Comparison of ENCODE assay signal across 8 cellular contexts in the genomic region with DNA sequence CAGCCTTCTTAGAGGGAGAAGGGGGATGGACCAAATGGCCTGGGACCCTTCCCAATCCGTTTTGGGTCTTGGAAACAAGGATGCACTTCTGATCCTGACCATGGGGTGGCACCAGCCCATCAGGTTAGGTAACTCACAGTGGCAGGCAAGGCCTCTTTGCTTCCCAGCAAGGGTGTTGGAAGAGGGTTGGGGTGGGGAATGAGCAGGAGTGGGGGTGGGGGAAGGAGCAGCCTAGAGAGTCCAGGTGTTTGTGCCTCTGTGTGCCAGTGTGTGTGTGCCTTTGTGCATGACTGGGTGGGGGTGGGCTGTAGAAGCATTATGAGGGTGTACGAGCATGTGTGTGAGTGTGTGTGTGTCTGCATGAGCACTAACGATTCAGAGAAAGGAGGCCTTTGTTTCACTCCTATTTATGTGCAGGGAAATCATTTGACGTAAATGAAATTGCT.
DNase-seq lines count a peak whose midpoint lies in the region; ATAC-seq, FAIRE-seq and TF ChIP-seq lines count a peak whose summit lies in the region.

No MANE protein-coding gene starts in this region.

- POLR2A ChIA-PET in CD8-positive, alpha-beta memory T cell (lab: Charles Lee): no interaction called here

- TF ChIP-seq POLR2A in transverse colon (IDR thresholded peaks at IDR 0.05): no peak

- H3K27me3 ChIP-seq in transverse colon: no peaks in the 10 kb centered on the region
- H3K27me3 ChIP-seq in CD8-positive, alpha-beta memory T cell (ENCODE audit: insufficient read depth, low read length, poor library complexity, severe bottlenecking): no peaks in the 10 kb centered on the region

- no peak for TF ChIP-seq EP300 in transverse colon (IDR thresholded peaks at IDR 0.05; ENCODE audit: low read depth)

- H3K4me1 ChIP-seq in kidney (ENCODE audit: control insufficient read depth in 1 of 2, insufficient read depth in 1 of 2, low read depth in 1 of 2, low read length in 2 of 2) (no peaks in the 10 kb centered on the region), transverse colon (no peaks in the 10 kb centered on the region)
- no peaks in the 10 kb centered on the region for H3K4me1 ChIP-seq in CD8-positive, alpha-beta memory T cell (ENCODE audit: insufficient read depth, low read length)

- peaks cover 11% of the 10 kb centered on the region for H3K4me1 Mint-ChIP-seq in brain
- H3K4me1 Mint-ChIP-seq in CD8-positive, alpha-beta memory T cell: no peaks in the 10 kb centered on the region

- CTCF ChIA-PET in CD8-positive, alpha-beta memory T cell (lab: Charles Lee): no interaction called here

- no peak for FAIRE-seq in D721Med (lab: Jason Lieb, UNC)
- no peak for FAIRE-seq in kidney (lab: Jason Lieb, UNC)

- H3K9ac ChIP-seq in kidney (ENCODE audit: low read length in 2 of 2): no peak overlapping the region

- DNase-seq in D721Med (ENCODE audit: insufficient read length, low spot score) (no peak), NCI-H2029 treated with DMSO at 0.1 percent for 48 hours (lab: John Stamatoyannopoulos, UW) (peak; percentile 34), kidney (peak; percentile 71), transverse colon (peak; percentile 50), GF-D8 (lab: John Stamatoyannopoulos, UW) (no peak)
- DNase-seq in CD8-positive, alpha-beta memory T cell: no peak

- 38% methylated on average over 4 of the region's 4 CpGs for WGBS in transverse colon (ENCODE audit: low coverage in 1 of 2), 2 donors

- in situ Hi-C loops in transverse colon (cut with MboI; ENCODE audit: low pct_ligation_motif_present in 1 of 4, low pct_unique_long_range_greater_than_20kb in 1 of 4, low sequenced_read_pairs in 3 of 4): no loop called here

- H3K9me3 ChIP-seq in kidney (ENCODE audit: control insufficient read depth in 1 of 2, low read length in 2 of 2) (no peaks in the 10 kb centered on the region), transverse colon (no peaks in the 10 kb centered on the region)
- no peaks in the 10 kb centered on the region for H3K9me3 ChIP-seq in CD8-positive, alpha-beta memory T cell (ENCODE audit: low read length)

- no peak overlapping the region for H3K4me3 Mint-ChIP-seq in brain
- no peak overlapping the region for H3K4me3 Mint-ChIP-seq in CD8-positive, alpha-beta memory T cell

- H3K36me3 ChIP-seq in kidney (ENCODE audit: control insufficient read depth in 1 of 2, insufficient read depth in 2 of 2, low read length in 2 of 2) (no peaks in the 10 kb centered on the region), transverse colon (no peaks in the 10 kb centered on the region)
- H3K36me3 ChIP-seq in CD8-positive, alpha-beta memory T cell (ENCODE audit: insufficient read depth, low read length): no peaks in the 10 kb centered on the region

- TF ChIP-seq CTCF in D721Med (IDR thresholded peaks at IDR 0.05; ENCODE audit: insufficient read depth, missing control alignments) (peak; percentile 78), brain (conservative IDR thresholded peaks at IDR 0.05) (peak; percentile 75 to 84), kidney (IDR thresholded peaks at IDR 0.05; ENCODE audit: borderline replicate concordance, extremely low read depth, insufficient read depth) (peak; percentile 78), transverse colon (IDR thresholded peaks at IDR 0.05) (peak; percentile 45 to 69 (median 59))

- H3K4me3 ChIP-seq in kidney (ENCODE audit: low read length in 2 of 2) (no peak overlapping the region), transverse colon (no peak overlapping the region)
- no peak overlapping the region for H3K4me3 ChIP-seq in CD8-positive, alpha-beta memory T cell (ENCODE audit: low read length)

- H3K27ac ChIP-seq in kidney (ENCODE audit: low read depth in 2 of 2, low read length in 2 of 2) (no peak overlapping the region), transverse colon (no peak overlapping the region)
- H3K27ac ChIP-seq in CD8-positive, alpha-beta memory T cell (ENCODE audit: low read depth, low read length): no peak overlapping the region

- H3K27ac Mint-ChIP-seq in brain: peak overlapping the region in 4 of 5 experiments; percentile 4 to 73 (median 31)
- no peak overlapping the region for H3K27ac Mint-ChIP-seq in CD8-positive, alpha-beta memory T cell

- ATAC-seq in GM21529 (IDR thresholded peaks at IDR 0.05; ENCODE audit: unreplicated experiment): peak; percentile 57

- H3K36me3 Mint-ChIP-seq in brain: no peaks in the 10 kb centered on the region
- H3K36me3 Mint-ChIP-seq in CD8-positive, alpha-beta memory T cell: no peaks in the 10 kb centered on the region

- H3K27me3 Mint-ChIP-seq in brain: peaks cover 4% of the 10 kb centered on the region
- peaks cover 0 to 1% of the 10 kb centered on the region in 2 donors for H3K27me3 Mint-ChIP-seq in CD8-positive, alpha-beta memory T cell

- H3K9me3 Mint-ChIP-seq in brain: peaks cover 0 to 4% (median 0%) of the 10 kb centered on the region in 5 experiments
- H3K9me3 Mint-ChIP-seq in CD8-positive, alpha-beta memory T cell: no peaks in the 10 kb centered on the region

- intact Hi-C loops in kidney (cut with DNase I) (no loop called here), transverse colon (cut with DNase I; ENCODE audit: low total_unique reads) (no loop called here)

Comparison
In these comparisons a context has a peak if more than half of its experiments do, and no peak if none do; other contexts are left out.
1. DNase-seq: peak in NCI-H2029 treated with DMSO at 0.1 percent for 48 hours (single experiment), kidney (single experiment) and transverse colon (single experiment); none in D721Med (single experiment), GF-D8 (single experiment) and CD8-positive, alpha-beta memory T cell (0 of 5).
2. H3K27ac Mint-ChIP-seq: peak in brain (4 of 5); none in CD8-positive, alpha-beta memory T cell (0 of 8).
3. Peak in every context shown above with its lines, with median percentiles within 50 percentile points of each other: CTCF ChIP-seq.